Comparison of ENCODE assay signal across 8 cellular contexts in the genomic region with DNA sequence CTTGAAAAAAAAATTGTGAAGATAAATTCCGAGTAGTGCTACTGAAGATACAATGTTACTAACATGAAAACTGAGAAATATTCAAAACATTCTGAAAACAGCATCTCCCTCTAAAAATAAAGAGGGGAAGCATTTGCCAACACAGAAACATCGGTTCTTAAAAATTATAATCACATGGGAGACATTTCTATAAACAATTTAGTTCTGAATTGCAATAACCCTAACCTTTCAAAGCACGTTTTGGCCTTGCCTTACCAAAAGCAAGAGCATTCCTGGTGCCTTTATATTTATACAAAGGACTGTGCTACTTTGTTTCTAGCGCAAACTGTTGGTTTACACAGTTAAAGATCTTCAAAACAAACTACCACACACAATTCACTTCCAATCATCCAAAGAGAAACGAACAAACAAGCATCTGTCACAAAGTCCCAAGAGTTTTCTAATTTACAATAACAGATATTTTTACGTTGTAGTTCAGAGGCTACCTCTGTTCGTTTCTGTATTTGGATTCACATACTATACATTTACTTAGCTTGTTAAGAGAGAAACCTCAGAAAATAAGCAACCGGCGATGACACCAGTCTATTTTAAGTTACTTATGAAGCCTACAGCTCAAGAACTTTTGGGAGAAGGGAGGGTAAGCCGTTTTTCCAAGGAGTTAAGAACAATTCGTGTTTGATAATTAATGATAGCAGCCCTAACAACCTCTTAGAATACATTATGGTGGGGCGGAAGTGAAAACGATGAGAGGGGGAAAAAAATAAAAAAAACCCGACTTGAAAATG. TPM values are rescaled to one million over a fixed set of nuclear protein-coding genes. Genes with fewer than 3 reads are reported as not detected.
DNase-seq lines count a peak whose midpoint lies in the region; ATAC-seq and TF ChIP-seq lines count a peak whose summit lies in the region.

No MANE protein-coding gene starts in this region.

- intact Hi-C loops in CD8-positive, alpha-beta T cell (cut with DNase I, micrococcal nuclease) = loop anchor here (1.0 to 10.0 kb wide), 17 partner anchors 13 to 1675 kb away; partner anchors contain the start of genes RAB18 (in 2 of the 2), WAC (in 2 of the 2), ANKRD26 (in 1 of the 2) and APBB1IP (in 1 of the 2)

- H3K36me3 ChIP-seq in CD8-positive, alpha-beta T cell (ENCODE audit: insufficient read depth, low read length) = no peaks in the 10 kb centered on the region
- H3K36me3 ChIP-seq in endocrine pancreas (ENCODE audit: control insufficient read depth, insufficient read depth, low read length) (no peaks in the 10 kb centered on the region), neuron (ENCODE audit: insufficient read depth, low read length) (no peaks in the 10 kb centered on the region)

- H3K27me3 ChIP-seq in CD8-positive, alpha-beta T cell (ENCODE audit: insufficient read depth, low read length) = no peaks in the 10 kb centered on the region
- H3K27me3 ChIP-seq in endocrine pancreas (ENCODE audit: control insufficient read depth, insufficient read depth, low read length) (peaks cover 2% of the 10 kb centered on the region), neuron (ENCODE audit: insufficient read depth, low read length) (peaks cover 2% of the 10 kb centered on the region)

- peak overlapping the region; percentile 98 for H3K4me3 ChIP-seq in CD8-positive, alpha-beta T cell (ENCODE audit: low read depth, low read length)
- H3K4me3 ChIP-seq in NB4 (ENCODE audit: low read depth, low read length) (peak overlapping the region; percentile 94), endocrine pancreas (ENCODE audit: control insufficient read depth, insufficient read depth, low read length) (peak overlapping the region; percentile 99), neuron (ENCODE audit: low read length) (peak overlapping the region; percentile 68)

- no peak for DNase-seq in CD8-positive, alpha-beta T cell
- DNase-seq in NB4 (ENCODE audit: low read depth) (no peak), NCI-H446 treated with DMSO at 0.1 percent for 48 hours (lab: John Stamatoyannopoulos, UW) (no peak), H4 (ENCODE audit: low spot score) (no peak)

- CTCF ChIA-PET in CD8-positive, alpha-beta T cell (lab: Charles Lee) = interaction anchor here (0.7 to 3.0 kb wide), 3 partner anchors 58 to 185 kb away, joined by 4 to 19 read pairs (median 5); no protein-coding TSS in a partner anchor

- H3K9ac ChIP-seq in endocrine pancreas (ENCODE audit: control insufficient read depth, insufficient read depth, low read length) = peak overlapping the region; percentile 58

- H3K4me3 Mint-ChIP-seq in CD8-positive, alpha-beta T cell = peak overlapping the region; percentile 95

- ATAC-seq in CD8-positive, alpha-beta T cell = no peak
- ATAC-seq in GM18858 (IDR thresholded peaks at IDR 0.05; ENCODE audit: unreplicated experiment) = no peak
- no peak for ATAC-seq in GM18517 (IDR thresholded peaks at IDR 0.05; ENCODE audit: unreplicated experiment)

- peaks cover 3% of the 10 kb centered on the region for H3K27me3 Mint-ChIP-seq in CD8-positive, alpha-beta T cell (ENCODE audit: low read depth)

- H3K27ac ChIP-seq in CD8-positive, alpha-beta T cell (ENCODE audit: low read depth, low read length) = peak overlapping the region; percentile 93

- TF ChIP-seq POLR2A in NB4 (IDR thresholded peaks at IDR 0.05; ENCODE audit: extremely low read depth, insufficient read length) = no peak

- H3K36me3 Mint-ChIP-seq in CD8-positive, alpha-beta T cell = peaks cover 16% of the 10 kb centered on the region

- peak overlapping the region; percentile 74 for H2AFZ ChIP-seq in neuron (ENCODE audit: low read depth, low read length)

- no peaks in the 10 kb centered on the region for H3K9me3 Mint-ChIP-seq in CD8-positive, alpha-beta T cell

- H3K4me1 ChIP-seq in CD8-positive, alpha-beta T cell (ENCODE audit: insufficient read depth, low read length) = peaks cover 41% of the 10 kb centered on the region
- H3K4me1 ChIP-seq in endocrine pancreas (ENCODE audit: control insufficient read depth, insufficient read depth, low read length) (peaks cover 14% of the 10 kb centered on the region), neuron (ENCODE audit: insufficient read depth, low read length) (peaks cover 14% of the 10 kb centered on the region)

- H3K9me3 ChIP-seq in CD8-positive, alpha-beta T cell (ENCODE audit: low read length) = no peaks in the 10 kb centered on the region
- no peaks in the 10 kb centered on the region for H3K9me3 ChIP-seq in endocrine pancreas (ENCODE audit: control insufficient read depth, low read length)
- H3K9me3 ChIP-seq in neuron (ENCODE audit: low read length) = no peaks in the 10 kb centered on the region

- POLR2A ChIA-PET in CD8-positive, alpha-beta T cell (lab: Charles Lee) = interaction anchor here (1.6 kb wide), 1 partner anchor 39 kb away, joined by 4 read pairs; no protein-coding TSS in a partner anchor

- peaks cover 41% of the 10 kb centered on the region for H3K4me1 Mint-ChIP-seq in CD8-positive, alpha-beta T cell (ENCODE audit: low read depth)

- no peak for TF ChIP-seq CTCF in CD8-positive, alpha-beta T cell (IDR thresholded peaks at IDR 0.05)
- TF ChIP-seq CTCF in NB4 (IDR thresholded peaks at IDR 0.05; ENCODE audit: low read depth, low read length) = no peak

- peak overlapping the region; percentile 97 for H3K27ac Mint-ChIP-seq in CD8-positive, alpha-beta T cell

RNA-seq across cellular contexts. Expression of gene ABI1, which starts 1.3 kb away (rescaled TPM):
- total RNA-seq in CD8-positive, alpha-beta T cell = 10 to 100 TPM; 91.6 to 94.5 TPM
- total RNA-seq in H4 (2014; rRNA removed; shearing (Covaris generic)) = 22.3 and 28.2 TPM in 2 replicates
